Comparison of ENCODE assay signal across 1 cellular context in the genomic region with DNA sequence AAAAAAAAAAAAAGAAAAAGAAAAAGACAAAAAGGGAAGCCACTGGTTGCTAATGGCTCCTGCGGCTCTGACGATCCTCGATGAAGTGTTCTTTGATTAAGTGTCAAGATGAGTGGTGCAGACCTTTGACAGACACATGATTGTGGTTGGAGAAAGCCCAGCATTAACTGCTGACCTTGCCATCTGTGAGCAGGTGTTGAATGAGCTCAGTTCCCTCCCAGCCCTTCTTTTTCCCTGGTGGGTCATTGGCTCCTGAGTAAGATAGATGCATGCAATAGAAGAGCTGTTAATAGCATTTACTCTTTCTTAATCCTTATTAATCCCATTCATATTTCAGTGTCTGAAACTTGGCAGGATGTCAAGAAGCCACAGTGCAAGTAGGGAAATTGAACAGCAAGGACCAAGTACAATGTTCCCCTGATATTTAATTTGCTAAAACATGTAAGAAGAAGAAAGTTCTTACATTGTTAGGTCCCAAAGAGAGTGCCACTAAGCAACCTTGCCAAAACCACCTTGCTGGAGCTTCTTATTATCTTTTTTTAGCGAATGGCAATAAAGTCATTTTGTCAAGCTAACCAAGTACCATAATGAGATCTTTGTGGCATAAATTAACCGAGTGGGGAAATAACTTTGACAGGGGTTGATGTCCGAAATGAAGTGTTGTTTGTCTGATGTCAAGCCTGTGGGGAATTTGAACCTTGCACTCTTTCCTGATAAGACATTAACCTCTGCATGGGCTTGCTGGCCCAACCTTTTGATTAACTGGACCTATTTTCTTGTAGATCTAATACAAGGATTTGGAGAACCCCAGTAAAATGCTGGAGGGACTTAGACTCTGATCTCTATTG.
TF ChIP-seq lines count a peak whose summit lies in the region.

No MANE protein-coding gene starts in this region.

TF ChIP-seq in HepG2, 621 proteins besides CTCF, POLR2A, EP300 and RAD21 (continued from another document):
- TF ChIP-seq, protein P1, sequence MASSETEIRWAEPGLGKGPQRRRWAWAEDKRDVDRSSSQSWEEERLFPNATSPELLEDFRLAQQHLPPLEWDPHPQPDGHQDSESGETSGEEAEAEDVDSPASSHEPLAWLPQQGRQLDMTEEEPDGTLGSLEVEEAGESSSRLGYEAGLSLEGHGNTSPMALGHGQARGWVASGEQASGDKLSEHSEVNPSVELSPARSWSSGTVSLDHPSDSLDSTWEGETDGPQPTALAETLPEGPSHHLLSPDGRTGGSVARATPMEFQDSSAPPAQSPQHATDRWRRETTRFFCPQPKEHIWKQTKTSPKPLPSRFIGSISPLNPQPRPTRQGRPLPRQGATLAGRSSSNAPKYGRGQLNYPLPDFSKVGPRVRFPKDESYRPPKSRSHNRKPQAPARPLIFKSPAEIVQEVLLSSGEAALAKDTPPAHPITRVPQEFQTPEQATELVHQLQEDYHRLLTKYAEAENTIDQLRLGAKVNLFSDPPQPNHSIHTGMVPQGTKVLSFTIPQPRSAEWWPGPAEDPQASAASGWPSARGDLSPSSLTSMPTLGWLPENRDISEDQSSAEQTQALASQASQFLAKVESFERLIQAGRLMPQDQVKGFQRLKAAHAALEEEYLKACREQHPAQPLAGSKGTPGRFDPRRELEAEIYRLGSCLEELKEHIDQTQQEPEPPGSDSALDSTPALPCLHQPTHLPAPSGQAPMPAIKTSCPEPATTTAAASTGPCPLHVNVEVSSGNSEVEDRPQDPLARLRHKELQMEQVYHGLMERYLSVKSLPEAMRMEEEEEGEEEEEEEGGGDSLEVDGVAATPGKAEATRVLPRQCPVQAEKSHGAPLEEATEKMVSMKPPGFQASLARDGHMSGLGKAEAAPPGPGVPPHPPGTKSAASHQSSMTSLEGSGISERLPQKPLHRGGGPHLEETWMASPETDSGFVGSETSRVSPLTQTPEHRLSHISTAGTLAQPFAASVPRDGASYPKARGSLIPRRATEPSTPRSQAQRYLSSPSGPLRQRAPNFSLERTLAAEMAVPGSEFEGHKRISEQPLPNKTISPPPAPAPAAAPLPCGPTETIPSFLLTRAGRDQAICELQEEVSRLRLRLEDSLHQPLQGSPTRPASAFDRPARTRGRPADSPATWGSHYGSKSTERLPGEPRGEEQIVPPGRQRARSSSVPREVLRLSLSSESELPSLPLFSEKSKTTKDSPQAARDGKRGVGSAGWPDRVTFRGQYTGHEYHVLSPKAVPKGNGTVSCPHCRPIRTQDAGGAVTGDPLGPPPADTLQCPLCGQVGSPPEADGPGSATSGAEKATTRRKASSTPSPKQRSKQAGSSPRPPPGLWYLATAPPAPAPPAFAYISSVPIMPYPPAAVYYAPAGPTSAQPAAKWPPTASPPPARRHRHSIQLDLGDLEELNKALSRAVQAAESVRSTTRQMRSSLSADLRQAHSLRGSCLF (CRISPR knock-in tag; IDR thresholded peaks at IDR 0.05; ENCODE audit: borderline replicate concordance), result no peak
- TF ChIP-seq ZNF644 (CRISPR knock-in tag; IDR thresholded peaks at IDR 0.05; ENCODE audit: low read depth) (0 out of 2 replicates have a peak, but pooled peaks have one; percentile 21), ZSCAN9 (CRISPR knock-in tag; IDR thresholded peaks at IDR 0.05; ENCODE audit: borderline replicate concordance) (no peak), SMAD3 (CRISPR knock-in tag; IDR thresholded peaks at IDR 0.05) (no peak), ZNF703 (CRISPR knock-in tag; IDR thresholded peaks at IDR 0.05; ENCODE audit: borderline replicate concordance) (no peak), KLF16 (CRISPR knock-in tag; IDR thresholded peaks at IDR 0.05) (no peak), KMT2B (CRISPR knock-in tag; IDR thresholded peaks at IDR 0.05) (no peak), ZSCAN25 (CRISPR knock-in tag; IDR thresholded peaks at IDR 0.05) (no peak), NCOA2 (CRISPR knock-in tag; IDR thresholded peaks at IDR 0.05) (peak; percentile 47), IKZF1 (IDR thresholded peaks at IDR 0.05) (no peak), NCOR1 (IDR thresholded peaks at IDR 0.05; ENCODE audit: borderline replicate concordance, low read length) (peak; percentile 56; the same call in 1 of the 2 replicates), ZSCAN29 (CRISPR knock-in tag; conservative IDR thresholded peaks at IDR 0.05) (0 out of 2 replicates have a peak, but pooled peaks have one; percentile 61), PLRG1 (conservative IDR thresholded peaks at IDR 0.05) (no peak), ZNF33A (CRISPR knock-in tag; IDR thresholded peaks at IDR 0.05; ENCODE audit: borderline replicate concordance) (no peak), JDP2 (CRISPR knock-in tag; IDR thresholded peaks at IDR 0.05; ENCODE audit: borderline replicate concordance) (no peak)
- TF ChIP-seq, protein P2, sequence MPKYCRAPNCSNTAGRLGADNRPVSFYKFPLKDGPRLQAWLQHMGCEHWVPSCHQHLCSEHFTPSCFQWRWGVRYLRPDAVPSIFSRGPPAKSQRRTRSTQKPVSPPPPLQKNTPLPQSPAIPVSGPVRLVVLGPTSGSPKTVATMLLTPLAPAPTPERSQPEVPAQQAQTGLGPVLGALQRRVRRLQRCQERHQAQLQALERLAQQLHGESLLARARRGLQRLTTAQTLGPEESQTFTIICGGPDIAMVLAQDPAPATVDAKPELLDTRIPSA (CRISPR knock-in tag; IDR thresholded peaks at IDR 0.05; ENCODE audit: borderline replicate concordance), result no peak
- TF ChIP-seq, protein P3, sequence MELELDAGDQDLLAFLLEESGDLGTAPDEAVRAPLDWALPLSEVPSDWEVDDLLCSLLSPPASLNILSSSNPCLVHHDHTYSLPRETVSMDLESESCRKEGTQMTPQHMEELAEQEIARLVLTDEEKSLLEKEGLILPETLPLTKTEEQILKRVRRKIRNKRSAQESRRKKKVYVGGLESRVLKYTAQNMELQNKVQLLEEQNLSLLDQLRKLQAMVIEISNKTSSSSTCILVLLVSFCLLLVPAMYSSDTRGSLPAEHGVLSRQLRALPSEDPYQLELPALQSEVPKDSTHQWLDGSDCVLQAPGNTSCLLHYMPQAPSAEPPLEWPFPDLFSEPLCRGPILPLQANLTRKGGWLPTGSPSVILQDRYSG (CRISPR knock-in tag; IDR thresholded peaks at IDR 0.05), result no peak
- TF ChIP-seq, protein P4, sequence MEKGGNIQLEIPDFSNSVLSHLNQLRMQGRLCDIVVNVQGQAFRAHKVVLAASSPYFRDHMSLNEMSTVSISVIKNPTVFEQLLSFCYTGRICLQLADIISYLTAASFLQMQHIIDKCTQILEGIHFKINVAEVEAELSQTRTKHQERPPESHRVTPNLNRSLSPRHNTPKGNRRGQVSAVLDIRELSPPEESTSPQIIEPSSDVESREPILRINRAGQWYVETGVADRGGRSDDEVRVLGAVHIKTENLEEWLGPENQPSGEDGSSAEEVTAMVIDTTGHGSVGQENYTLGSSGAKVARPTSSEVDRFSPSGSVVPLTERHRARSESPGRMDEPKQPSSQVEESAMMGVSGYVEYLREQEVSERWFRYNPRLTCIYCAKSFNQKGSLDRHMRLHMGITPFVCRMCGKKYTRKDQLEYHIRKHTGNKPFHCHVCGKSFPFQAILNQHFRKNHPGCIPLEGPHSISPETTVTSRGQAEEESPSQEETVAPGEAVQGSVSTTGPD (CRISPR knock-in tag; IDR thresholded peaks at IDR 0.05), result no peak
- TF ChIP-seq, protein P5, sequence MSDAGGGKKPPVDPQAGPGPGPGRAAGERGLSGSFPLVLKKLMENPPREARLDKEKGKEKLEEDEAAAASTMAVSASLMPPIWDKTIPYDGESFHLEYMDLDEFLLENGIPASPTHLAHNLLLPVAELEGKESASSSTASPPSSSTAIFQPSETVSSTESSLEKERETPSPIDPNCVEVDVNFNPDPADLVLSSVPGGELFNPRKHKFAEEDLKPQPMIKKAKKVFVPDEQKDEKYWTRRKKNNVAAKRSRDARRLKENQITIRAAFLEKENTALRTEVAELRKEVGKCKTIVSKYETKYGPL (CRISPR knock-in tag; IDR thresholded peaks at IDR 0.05), result no peak
- TF ChIP-seq, protein P6, sequence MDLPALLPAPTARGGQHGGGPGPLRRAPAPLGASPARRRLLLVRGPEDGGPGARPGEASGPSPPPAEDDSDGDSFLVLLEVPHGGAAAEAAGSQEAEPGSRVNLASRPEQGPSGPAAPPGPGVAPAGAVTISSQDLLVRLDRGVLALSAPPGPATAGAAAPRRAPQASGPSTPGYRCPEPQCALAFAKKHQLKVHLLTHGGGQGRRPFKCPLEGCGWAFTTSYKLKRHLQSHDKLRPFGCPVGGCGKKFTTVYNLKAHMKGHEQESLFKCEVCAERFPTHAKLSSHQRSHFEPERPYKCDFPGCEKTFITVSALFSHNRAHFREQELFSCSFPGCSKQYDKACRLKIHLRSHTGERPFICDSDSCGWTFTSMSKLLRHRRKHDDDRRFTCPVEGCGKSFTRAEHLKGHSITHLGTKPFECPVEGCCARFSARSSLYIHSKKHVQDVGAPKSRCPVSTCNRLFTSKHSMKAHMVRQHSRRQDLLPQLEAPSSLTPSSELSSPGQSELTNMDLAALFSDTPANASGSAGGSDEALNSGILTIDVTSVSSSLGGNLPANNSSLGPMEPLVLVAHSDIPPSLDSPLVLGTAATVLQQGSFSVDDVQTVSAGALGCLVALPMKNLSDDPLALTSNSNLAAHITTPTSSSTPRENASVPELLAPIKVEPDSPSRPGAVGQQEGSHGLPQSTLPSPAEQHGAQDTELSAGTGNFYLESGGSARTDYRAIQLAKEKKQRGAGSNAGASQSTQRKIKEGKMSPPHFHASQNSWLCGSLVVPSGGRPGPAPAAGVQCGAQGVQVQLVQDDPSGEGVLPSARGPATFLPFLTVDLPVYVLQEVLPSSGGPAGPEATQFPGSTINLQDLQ (CRISPR knock-in tag; IDR thresholded peaks at IDR 0.05), result no peak
- TF ChIP-seq, protein P7, sequence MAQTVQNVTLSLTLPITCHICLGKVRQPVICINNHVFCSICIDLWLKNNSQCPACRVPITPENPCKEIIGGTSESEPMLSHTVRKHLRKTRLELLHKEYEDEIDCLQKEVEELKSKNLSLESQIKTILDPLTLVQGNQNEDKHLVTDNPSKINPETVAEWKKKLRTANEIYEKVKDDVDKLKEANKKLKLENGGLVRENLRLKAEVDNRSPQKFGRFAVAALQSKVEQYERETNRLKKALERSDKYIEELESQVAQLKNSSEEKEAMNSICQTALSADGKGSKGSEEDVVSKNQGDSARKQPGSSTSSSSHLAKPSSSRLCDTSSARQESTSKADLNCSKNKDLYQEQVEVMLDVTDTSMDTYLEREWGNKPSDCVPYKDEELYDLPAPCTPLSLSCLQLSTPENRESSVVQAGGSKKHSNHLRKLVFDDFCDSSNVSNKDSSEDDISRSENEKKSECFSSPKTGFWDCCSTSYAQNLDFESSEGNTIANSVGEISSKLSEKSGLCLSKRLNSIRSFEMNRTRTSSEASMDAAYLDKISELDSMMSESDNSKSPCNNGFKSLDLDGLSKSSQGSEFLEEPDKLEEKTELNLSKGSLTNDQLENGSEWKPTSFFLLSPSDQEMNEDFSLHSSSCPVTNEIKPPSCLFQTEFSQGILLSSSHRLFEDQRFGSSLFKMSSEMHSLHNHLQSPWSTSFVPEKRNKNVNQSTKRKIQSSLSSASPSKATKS (CRISPR knock-in tag; IDR thresholded peaks at IDR 0.05), result no peak
- TF ChIP-seq, protein P8, sequence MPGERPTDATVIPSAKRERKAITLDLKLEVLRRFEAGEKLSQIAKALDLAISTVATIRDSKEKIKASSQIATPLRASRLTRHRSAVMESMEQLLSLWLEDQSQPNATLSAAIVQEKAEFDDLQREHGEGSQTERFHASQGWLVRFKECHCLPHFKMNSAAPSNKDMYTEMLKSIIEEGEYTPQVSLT (CRISPR knock-in tag; IDR thresholded peaks at IDR 0.05; ENCODE audit: borderline replicate concordance, low read depth), result no peak
- TF ChIP-seq, protein P9, sequence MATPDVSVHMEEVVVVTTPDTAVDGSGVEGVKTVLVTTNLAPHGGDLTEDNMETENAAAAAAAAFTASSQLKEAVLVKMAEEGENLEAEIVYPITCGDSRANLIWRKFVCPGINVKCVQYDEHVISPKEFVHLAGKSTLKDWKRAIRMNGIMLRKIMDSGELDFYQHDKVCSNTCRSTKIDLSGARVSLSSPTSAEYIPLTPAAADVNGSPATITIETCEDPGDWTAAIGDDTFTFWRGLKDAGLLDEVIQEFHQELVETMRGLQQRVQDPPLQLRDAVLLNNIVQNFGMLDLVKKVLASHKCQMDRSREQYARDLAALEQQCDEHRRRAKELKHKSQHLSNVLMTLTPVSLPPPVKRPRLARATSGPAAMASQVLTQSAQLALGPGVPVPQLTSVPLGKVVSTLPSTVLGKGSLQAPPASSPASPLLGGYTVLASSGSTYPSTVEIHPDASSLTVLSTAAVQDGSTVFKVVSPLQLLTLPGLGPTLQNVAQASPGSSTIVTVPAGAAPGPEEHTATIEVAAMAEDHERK (CRISPR knock-in tag; IDR thresholded peaks at IDR 0.05; ENCODE audit: low read depth), result no peak
